In the genomic region with DNA sequence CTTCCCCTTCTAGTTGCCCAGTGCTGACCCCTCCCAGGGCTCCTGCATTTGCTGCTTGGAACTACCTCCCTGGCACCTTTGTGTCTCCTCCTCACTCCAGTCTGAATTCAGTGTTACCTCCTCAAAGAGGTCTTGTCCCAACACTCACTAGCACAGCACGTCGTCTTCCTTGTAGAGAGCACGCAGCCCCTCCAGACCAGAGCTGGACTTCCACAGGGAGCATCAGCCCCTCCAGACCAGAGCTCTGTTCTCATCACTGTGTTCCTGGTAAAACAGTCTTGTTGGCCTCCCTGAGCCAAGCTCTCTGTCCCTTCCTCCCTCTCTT, we compare ENCODE assay signal across 14 cellular contexts. TPM values are rescaled to one million over a fixed set of nuclear protein-coding genes. Genes with fewer than 3 reads are reported as not detected.
A peak's percentile ranks its signal among the peaks of the same experiment; 100 is the strongest.
DNase-seq lines count a peak whose midpoint lies in the region; TF ChIP-seq lines count a peak whose summit lies in the region.
"Had no signal": no experiment of that assay in that cellular context is flagged by ENCODE, and none has a peak within 500 bp of the region (broad histone marks: within the 10 kb centered on the region; RNA-seq: fewer than 3 reads in every experiment).

No MANE protein-coding gene starts in this region.

- H2AFZ ChIP-seq in KMS-11 (ENCODE audit: low read depth) (peak overlapping the region; percentile 58; the same call in 1 of the 2 replicates), neural progenitor cell (replicated peaks) (peak overlapping the region; percentile 70)

- H3K9me3 ChIP-seq in neural progenitor cell (ENCODE audit: low read depth), result no peaks in the 10 kb centered on the region
- H3K9me3 ChIP-seq: esophagus muscularis mucosa, thyroid gland had no signal

- no peaks in the 10 kb centered on the region for H3K36me3 Mint-ChIP-seq in neural progenitor cell
- H3K36me3 Mint-ChIP-seq: activated naive CD4-positive, alpha-beta T cell treated with anti-CD3 and anti-CD28 coated beads, Interleukin-2, amount 50 U/mL, for 24 hours had no signal

- H3K27ac Mint-ChIP-seq in neural progenitor cell, result peak overlapping the region; percentile 75

- H3K4me2 ChIP-seq in KMS-11 (peak overlapping the region; percentile 68; the same call in 1 of the 2 replicates), neural progenitor cell (peak overlapping the region; percentile 86)

- H3K36me3 ChIP-seq in KMS-11 (ENCODE audit: insufficient read depth) (no peaks in the 10 kb centered on the region), neural progenitor cell (no peaks in the 10 kb centered on the region)
- H3K36me3 ChIP-seq: esophagus muscularis mucosa, thyroid gland had no signal

- H3K27me3 Mint-ChIP-seq in neural progenitor cell (ENCODE audit: insufficient read depth, low read depth), result peaks cover 21% of the 10 kb centered on the region

- H3K4me1 ChIP-seq in KMS-11 (ENCODE audit: low read depth, poor library complexity, severe bottlenecking), result peaks cover 25% of the 10 kb centered on the region
- H3K4me1 ChIP-seq in neural progenitor cell, result peaks cover 21% of the 10 kb centered on the region

- TF ChIP-seq CTCF in KMS-11 (conservative IDR thresholded peaks at IDR 0.05; ENCODE audit: low read depth, low read length) (no peak), neural progenitor cell (IDR thresholded peaks at IDR 0.05) (no peak), GM13977 (IDR thresholded peaks at IDR 0.05; ENCODE audit: extremely low read depth, insufficient read depth, missing control alignments) (no peak)

- peak overlapping the region; percentile 7 for H3K4me3 Mint-ChIP-seq in neural progenitor cell
- H3K4me3 Mint-ChIP-seq: activated naive CD4-positive, alpha-beta T cell treated with anti-CD3 and anti-CD28 coated beads, Interleukin-2, amount 50 U/mL, for 24 hours had no signal

- H3K4me1 Mint-ChIP-seq in neural progenitor cell, result peaks cover 40% of the 10 kb centered on the region

- in situ Hi-C loops in GM13977 (cut with MboI; ENCODE audit: low pct_unique_long_range_greater_than_20kb, low sequenced_read_pairs, unreplicated experiment), result no loop called here

- H3K27ac ChIP-seq in KMS-11 (no peak overlapping the region), angular gyrus (ENCODE audit: low read depth, low read length) (peak overlapping the region; percentile 35), neural progenitor cell (no peak overlapping the region)
- H3K27ac ChIP-seq: esophagus muscularis mucosa, RWPE1, thyroid gland had no signal

- peaks cover 25% of the 10 kb centered on the region for H3F3A ChIP-seq in neural progenitor cell (ENCODE audit: low read depth)

- H3K9ac ChIP-seq in KMS-11 (no peak overlapping the region), neural progenitor cell (no peak overlapping the region)

- H3K79me2 ChIP-seq in KMS-11 (ENCODE audit: insufficient read depth, low read depth) (no peaks in the 10 kb centered on the region), neural progenitor cell (ENCODE audit: low read depth) (no peaks in the 10 kb centered on the region)

- H3K9me3 Mint-ChIP-seq in neural progenitor cell, result no peaks in the 10 kb centered on the region
- H3K9me3 Mint-ChIP-seq: activated naive CD4-positive, alpha-beta T cell treated with anti-CD3 and anti-CD28 coated beads, Interleukin-2, amount 50 U/mL, for 24 hours had no signal

- H4K20me1 ChIP-seq in KMS-11 (ENCODE audit: insufficient read depth) (no peaks in the 10 kb centered on the region), neural progenitor cell (ENCODE audit: low read depth) (no peaks in the 10 kb centered on the region)

- no peak overlapping the region for H3K4me3 ChIP-seq in KMS-11 (IDR thresholded peaks at IDR 0.05; ENCODE audit: insufficient read depth, low read depth, low read length)
- H3K4me3 ChIP-seq in neural progenitor cell, result peak overlapping the region; percentile 48
- H3K4me3 ChIP-seq: thyroid gland had no signal

- DNase-seq in NCI-H1105 treated with DMSO at 0.1 percent for 48 hours (lab: John Stamatoyannopoulos, UW), result peak; percentile 0
- DNase-seq in NCI-H1105 (lab: John Stamatoyannopoulos, UW), result no peak
- peak; percentile 59 for DNase-seq in neural progenitor cell (ENCODE audit: low spot score)
- no peak for DNase-seq in NCI-H510A treated with DMSO at 0.1 percent for 48 hours (lab: John Stamatoyannopoulos, UW)
- DNase-seq in stimulated activated naive CD4-positive, alpha-beta T cell treated with Interleukin-2 at 50 U/mL for 16 hours (lab: John Stamatoyannopoulos, UW), result no peak
- DNase-seq in GM13977 (ENCODE audit: low spot score), result no peak
- DNase-seq: activated CD8-positive, alpha-beta memory T cell treated with anti-CD3 and anti-CD28 coated beads for 24 hours; NCI-H446 treated with DMSO at 0.1 percent for 48 hours had no signal

- H3K27me3 ChIP-seq in KMS-11 (ENCODE audit: insufficient read depth, low read depth) (peaks cover 17% of the 10 kb centered on the region; the same call in 1 of the 2 replicates), neural progenitor cell (no peaks in the 10 kb centered on the region)

RNA-seq across cellular contexts. Expression of a gene that starts 27.8 kb away (rescaled TPM):
- 1.8 and 6.0 TPM in 2 replicates for total RNA-seq in neural progenitor cell (ENCODE audit: low replicate concordance)

Comparison
In these comparisons a context has a peak if more than half of its experiments do, and no peak if none do; other contexts are left out.
1. DNase-seq: peak in NCI-H1105 treated with DMSO at 0.1 percent for 48 hours (single experiment) and neural progenitor cell (single experiment); none in NCI-H1105 (single experiment), NCI-H510A treated with DMSO at 0.1 percent for 48 hours (single experiment), stimulated activated naive CD4-positive, alpha-beta T cell treated with Interleukin-2 at 50 U/mL for 16 hours (single experiment) and GM13977 (single experiment).